10 cellular contexts compared by ENCODE assay signal in genomic region chr17:62819511-62820221, GRCh38. TPM values are rescaled to one million over a fixed set of nuclear protein-coding genes. Genes with fewer than 3 reads are reported as not detected.
DNase-seq lines count a peak whose midpoint lies in the region; ATAC-seq and TF ChIP-seq lines count a peak whose summit lies in the region.
"Had no signal": no experiment of that assay in that cellular context is flagged by ENCODE, and none has a peak within 500 bp of the region (broad histone marks: within the 10 kb centered on the region; RNA-seq: fewer than 3 reads in every experiment).

No MANE protein-coding gene starts in this region.

- ATAC-seq in HCT116 (peak; percentile 92), foreskin keratinocyte (peak; percentile 96), HG03457 (IDR thresholded peaks at IDR 0.05; ENCODE audit: unreplicated experiment) (no peak)

- peak overlapping the region; percentile 91 for H2AFZ ChIP-seq in HCT116 (ENCODE audit: low read depth, low read length, poor library complexity, severe bottlenecking)

- TF ChIP-seq CTCF in HCT116 (IDR thresholded peaks at IDR 0.05 in 2 of 3, conservative IDR thresholded peaks at IDR 0.05 in 1 of 3; ENCODE audit: borderline replicate concordance in 1 of 3, insufficient read depth in 1 of 3, low read depth in 2 of 3, low read length in 2 of 3) (no peak), foreskin keratinocyte (conservative IDR thresholded peaks at IDR 0.05) (peak; percentile 28)

- RAD21 ChIA-PET in HCT116 (lab: Charles Lee; ENCODE audit: low non-redundant PET in 1 of 2, low total read pairs in 2 of 2, uncharacterized antibody in 2 of 2, unreplicated experiment in 2 of 2), result no interaction called here

- H3K9ac ChIP-seq in HCT116 (ENCODE audit: low read length), result 0 out of 2 replicates have a peak overlapping the region, but pooled peaks have one; percentile 4

- BruUV-seq in HCT116 (replicated peaks; lab: Mats Ljungman, UMichigan), result no TSS peak

- no peaks in the 10 kb centered on the region for H3K9me3 ChIP-seq in HCT116 (ENCODE audit: control insufficient read depth in 1 of 2, insufficient read depth in 1 of 2, low read depth in 1 of 2, low read length in 2 of 2)
- H3K9me3 ChIP-seq in SJCRH30 (replicated peaks), result no peaks in the 10 kb centered on the region
- H3K9me3 ChIP-seq: neutrophil, Peyer's patch had no signal

- no peaks in the 10 kb centered on the region for H4K20me1 ChIP-seq in HCT116 (ENCODE audit: insufficient read depth)

- no peaks in the 10 kb centered on the region for H3K27me3 ChIP-seq in HCT116 (ENCODE audit: insufficient read depth, low read length)
- H3K27me3 ChIP-seq in SJCRH30, result no peaks in the 10 kb centered on the region
- H3K27me3 ChIP-seq in foreskin keratinocyte, result no peaks in the 10 kb centered on the region
- H3K27me3 ChIP-seq: Peyer's patch had no signal

- peak; percentile 71 for DNase-seq in HCT116 (ENCODE audit: low read depth, low spot score)
- DNase-seq in SJCRH30, result peak; percentile 85 to 89
- peak; percentile 96 to 98 for DNase-seq in foreskin keratinocyte
- DNase-seq in posterior vena cava (ENCODE audit: low spot score), result peak; percentile 93
- no peak for DNase-seq in NCI-H82 treated with DMSO at 0.1 percent for 48 hours (lab: John Stamatoyannopoulos, UW; ENCODE audit: unreplicated experiment)
- no peak for DNase-seq in NCI-H128 (lab: John Stamatoyannopoulos, UW; ENCODE audit: unreplicated experiment)
- no peak for DNase-seq in erythroblast (lab: John Stamatoyannopoulos, UW)

- TF ChIP-seq RAD21 in HCT116 (IDR thresholded peaks at IDR 0.05; ENCODE audit: low read depth), result peak; percentile 34

- H3K4me1 ChIP-seq in HCT116 (ENCODE audit: control insufficient read depth in 1 of 2, insufficient read depth in 2 of 2, low read length in 2 of 2) (peaks cover 11 to 21% of the 10 kb centered on the region in 2 experiments), SJCRH30 (peaks cover 14% of the 10 kb centered on the region), foreskin keratinocyte (peaks cover 22% of the 10 kb centered on the region)
- H3K4me1 ChIP-seq: Peyer's patch had no signal

- no peaks in the 10 kb centered on the region for H3K9me2 ChIP-seq in HCT116 (ENCODE audit: insufficient read depth)

- H3K4me3 ChIP-seq in HCT116 (replicated peaks in 1 of 2; ENCODE audit: low read depth in 1 of 2, low read length in 2 of 2) (peak overlapping the region in 1 of 2 experiments; percentile 16; a peak in 1 of 4 replicates), SJCRH30 (peak overlapping the region; percentile 40)
- H3K4me3 ChIP-seq: Peyer's patch had no signal

- intact Hi-C loops in HCT116 (cut with micrococcal nuclease), result no loop called here
- intact Hi-C loops in posterior vena cava (cut with DNase I), result no loop called here

- no peaks in the 10 kb centered on the region for H3K79me2 ChIP-seq in HCT116 (ENCODE audit: insufficient read depth, low read length)

- CTCF ChIA-PET in HCT116 (lab: Charles Lee), result no interaction called here

- POLR2A ChIA-PET in HCT116 (lab: Charles Lee), result no interaction called here

- no peak overlapping the region for H3K27ac ChIP-seq in HCT116 (ENCODE audit: low read depth, low read length)
- peak overlapping the region; percentile 80 for H3K27ac ChIP-seq in SJCRH30
- H3K27ac ChIP-seq in foreskin keratinocyte, result peak overlapping the region; percentile 94
- H3K27ac ChIP-seq: neutrophil had no signal

- no peaks in the 10 kb centered on the region for H3K36me3 ChIP-seq in HCT116 (ENCODE audit: control insufficient read depth in 1 of 2, insufficient read depth in 2 of 2, low read length in 2 of 2)
- no peaks in the 10 kb centered on the region for H3K36me3 ChIP-seq in SJCRH30
- H3K36me3 ChIP-seq: neutrophil, Peyer's patch had no signal

- TF ChIP-seq POLR2A in HCT116 (IDR thresholded peaks at IDR 0.05; ENCODE audit: borderline replicate concordance, extremely low read depth, insufficient read depth, insufficient read length), result no peak
- TF ChIP-seq POLR2A in erythroblast (IDR thresholded peaks at IDR 0.05; ENCODE audit: low read length), result no peak

- H3K4me2 ChIP-seq in HCT116 (ENCODE audit: low read length), result peak overlapping the region; percentile 64

TF ChIP-seq in HCT116, 20 proteins besides CTCF, POLR2A, EP300 and RAD21:
- 0 out of 2 replicates have a peak, but pooled peaks have one; percentile 20 for TF ChIP-seq POLR2AphosphoS5 (IDR thresholded peaks at IDR 0.05; ENCODE audit: low read depth, low read length)
- TF ChIP-seq SP1 (IDR thresholded peaks at IDR 0.05; ENCODE audit: low read depth), result peak; percentile 58
- no peak for TF ChIP-seq SRF (IDR thresholded peaks at IDR 0.05; ENCODE audit: low read depth)
- TF ChIP-seq ZFX (IDR thresholded peaks at IDR 0.05), result no peak
- no peak for TF ChIP-seq EZH2phosphoT487 (IDR thresholded peaks at IDR 0.05; ENCODE audit: borderline replicate concordance)
- peak; percentile 70 for TF ChIP-seq FOSL1 (IDR thresholded peaks at IDR 0.05; ENCODE audit: low read depth)
- peak; percentile 72 for TF ChIP-seq JUND (IDR thresholded peaks at IDR 0.05)
- peak; percentile 60; the same call in 1 of the 2 replicates for TF ChIP-seq CBX3 (IDR thresholded peaks at IDR 0.05; ENCODE audit: low read depth)

RNA-seq across cellular contexts. Expression of gene MARCHF10, which starts 11.6 kb away (rescaled TPM):
- total RNA-seq in HCT116 (2021; ENCODE audit: unreplicated experiment) (not detected), foreskin keratinocyte (not detected in 2 replicates), posterior vena cava (not detected)
- polyA plus RNA-seq in HCT116 (2012), result 0.06 and 0.13 TPM in 2 replicates
- not detected in 2 replicates for total RNA-seq in SJCRH30 (2014; rRNA removed; shearing (Covaris generic))
- 0.03 TPM in 1 of 2 replicates, not detected in the other for polyA plus RNA-seq in foreskin keratinocyte
- total RNA-seq: Peyer's patch had no signal

Comparison
In these comparisons a context has a peak if more than half of its experiments do, and no peak if none do; other contexts are left out.
1. DNase-seq: peak in HCT116 (single experiment), SJCRH30 (2 of 2), foreskin keratinocyte (2 of 2) and posterior vena cava (single experiment); none in NCI-H82 treated with DMSO at 0.1 percent for 48 hours (single experiment), NCI-H128 (single experiment) and erythroblast (0 of 2).